1 cellular context compared by ENCODE assay signal in the genomic region with DNA sequence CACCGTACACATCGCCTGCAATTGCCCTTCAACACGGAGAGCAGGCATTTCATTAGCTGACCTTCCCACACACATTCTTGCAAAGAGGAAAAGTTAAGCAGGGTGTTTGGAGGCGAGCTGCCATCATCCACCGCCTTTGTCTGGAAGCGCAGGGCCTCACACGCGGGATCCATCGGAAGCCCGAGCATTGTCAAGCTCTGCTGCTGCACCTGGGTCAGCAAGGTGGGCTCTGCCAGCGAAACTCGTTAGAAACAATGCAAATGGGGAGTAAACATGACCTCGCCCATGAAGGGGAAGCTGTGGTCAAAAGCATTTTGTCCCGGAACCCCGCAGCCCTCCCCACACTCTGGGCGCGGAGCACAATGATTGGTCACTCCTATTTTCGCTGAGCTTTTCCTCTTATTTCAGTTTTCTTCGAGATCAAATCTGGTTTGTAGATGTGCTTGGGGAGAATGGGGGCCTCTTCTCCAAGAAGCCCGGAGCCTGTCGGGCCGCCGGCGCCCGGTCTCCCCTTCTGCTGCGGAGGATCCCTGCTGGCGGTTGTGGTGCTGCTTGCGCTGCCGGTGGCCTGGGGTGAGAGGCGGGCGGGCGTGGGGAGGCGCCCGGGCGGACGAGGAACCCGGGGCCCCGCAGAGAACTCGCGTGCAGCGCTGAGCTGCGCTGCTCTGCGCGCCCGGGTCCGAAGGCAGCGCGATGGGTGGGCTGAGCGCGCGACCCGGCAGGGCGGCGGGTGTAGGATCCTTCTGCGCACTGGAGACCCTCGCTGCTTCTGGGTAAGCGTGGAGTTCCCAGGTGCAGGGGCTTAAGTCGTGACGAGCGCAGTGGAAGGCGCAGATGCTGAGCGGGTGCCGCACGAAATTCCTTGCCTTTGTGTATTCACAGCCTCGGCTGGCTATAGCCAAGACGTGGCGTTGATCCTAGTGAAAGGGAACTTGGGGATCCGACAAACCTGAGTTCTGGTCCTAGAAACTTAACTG.
TF ChIP-seq lines count a peak whose summit lies in the region.

A gene (plus strand): TSS at position 342 of the 977 bp plus-strand sequence. CDS start 111 bp downstream, at position 453.

TF ChIP-seq in IMR-90, 13 proteins besides CTCF, POLR2A, EP300 and RAD21 (continued from another document):
- no peak for TF ChIP-seq MAZ (IDR thresholded peaks at IDR 0.05; ENCODE audit: borderline replicate concordance, low read depth, low read length)
TF ChIP-seq in IMR-90: peak in this region for 0.
